20 cellular contexts compared by ENCODE assay signal in the genomic region with DNA sequence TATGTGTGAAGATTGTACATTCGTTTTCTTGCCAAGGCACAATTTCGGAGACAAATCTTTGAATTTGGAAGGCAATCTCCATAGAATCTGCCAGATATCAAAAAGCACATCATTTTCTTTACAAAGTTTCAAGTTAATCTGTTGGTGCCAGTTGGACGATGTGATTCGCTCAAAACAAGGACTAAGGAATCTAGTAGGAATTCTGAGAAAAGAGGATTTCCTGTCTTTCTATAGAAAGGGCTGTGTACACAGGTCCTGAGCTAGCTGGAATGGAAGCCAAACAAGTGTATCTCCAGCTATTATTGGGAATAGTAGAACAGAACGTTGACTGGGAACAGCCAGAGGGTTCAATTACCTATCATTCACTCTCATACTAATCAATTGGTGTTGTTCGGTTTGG.
"Had no signal": no experiment of that assay in that cellular context is flagged by ENCODE, and none has a peak within 500 bp of the region (broad histone marks: within the 10 kb centered on the region; RNA-seq: fewer than 3 reads in every experiment).

No MANE protein-coding gene starts in this region.

- H3K4me3 ChIP-seq: mucosa of descending colon, neural progenitor cell, skin epidermis, testis, transverse colon had no signal

- H3K9ac ChIP-seq: neural progenitor cell had no signal

- H3K4me2 ChIP-seq: neural progenitor cell had no signal

- DNase-seq: effector memory CD8-positive, alpha-beta T cell; erythroblast; foreskin melanocyte; head of caudate nucleus; hippocampal formation; left colon; mucosa of descending colon; natural killer cell; occipital lobe; posterior cingulate gyrus; stimulated activated CD4-positive, alpha-beta T cell treated with anti-CD3 and anti-CD28 coated beads, Interleukin-2, amount 100 ng/mL, for 24 hours; stimulated activated CD4-positive, alpha-beta T cell treated with anti-CD3 and anti-CD28 coated beads, Interleukin-4, amount 100 ng/mL, for 4 hours; stimulated activated naive B cell treated with anti-CD40 and anti-IgM and Interleukin-4, amounts not matched to agents 10 μg/mL and 1 μg/mL and 100 μg/mL, for 72 hours; stimulated activated naive CD8-positive, alpha-beta T cell treated with anti-CD3 and anti-CD28 coated beads, Interleukin-15, amount 100 ng/mL, for 72 hours; testis; transverse colon had no signal

- H2AFZ ChIP-seq: neural progenitor cell had no signal

- H3K27ac Mint-ChIP-seq: effector memory CD8-positive, alpha-beta T cell; natural killer cell; neural progenitor cell; stimulated activated naive B cell treated with anti-CD40 and anti-IgM and Interleukin-4, amounts not matched to agents 10 μg/mL and 1 μg/mL and 100 μg/mL, for 72 hours; stimulated activated naive CD8-positive, alpha-beta T cell treated with anti-CD3 and anti-CD28 coated beads, Interleukin-15, amount 100 ng/mL, for 72 hours had no signal

- H3K9me3 ChIP-seq: mucosa of descending colon, testis, transverse colon had no signal

- H3K27me3 Mint-ChIP-seq: central memory CD8-positive, alpha-beta T cell; effector memory CD8-positive, alpha-beta T cell had no signal

- H3K4me1 Mint-ChIP-seq: central memory CD8-positive, alpha-beta T cell; natural killer cell; stimulated activated naive B cell treated with anti-CD40 and anti-IgM and Interleukin-4, amounts not matched to agents 10 μg/mL and 1 μg/mL and 100 μg/mL, for 72 hours; stimulated activated naive CD8-positive, alpha-beta T cell treated with anti-CD3 and anti-CD28 coated beads, Interleukin-15, amount 100 ng/mL, for 72 hours had no signal

- ATAC-seq: effector memory CD8-positive, alpha-beta T cell; left colon; mucosa of descending colon; natural killer cell; sciatic nerve; stimulated activated naive B cell treated with anti-CD40 and anti-IgM and Interleukin-4, amounts not matched to agents 10 μg/mL and 1 μg/mL and 100 μg/mL, for 72 hours; stimulated activated naive CD8-positive, alpha-beta T cell treated with anti-CD3 and anti-CD28 coated beads, Interleukin-15, amount 100 ng/mL, for 72 hours had no signal

- H3K4me1 ChIP-seq: testis, transverse colon had no signal

- H3K4me3 Mint-ChIP-seq: central memory CD8-positive, alpha-beta T cell; effector memory CD8-positive, alpha-beta T cell; natural killer cell; neural progenitor cell; stimulated activated naive B cell treated with anti-CD40 and anti-IgM and Interleukin-4, amounts not matched to agents 10 μg/mL and 1 μg/mL and 100 μg/mL, for 72 hours; stimulated activated naive CD8-positive, alpha-beta T cell treated with anti-CD3 and anti-CD28 coated beads, Interleukin-15, amount 100 ng/mL, for 72 hours had no signal

- H3K27me3 ChIP-seq: neural progenitor cell, testis, transverse colon had no signal

- H3K9me3 Mint-ChIP-seq: stimulated activated naive CD8-positive, alpha-beta T cell treated with anti-CD3 and anti-CD28 coated beads, Interleukin-15, amount 100 ng/mL, for 72 hours had no signal

- H3K27ac ChIP-seq: neural progenitor cell, skin epidermis, testis, transverse colon had no signal

- H3K36me3 ChIP-seq: neural progenitor cell, transverse colon had no signal

- H3K36me3 Mint-ChIP-seq: natural killer cell; neural progenitor cell; stimulated activated naive B cell treated with anti-CD40 and anti-IgM and Interleukin-4, amounts not matched to agents 10 μg/mL and 1 μg/mL and 100 μg/mL, for 72 hours had no signal
